In the genomic region with DNA sequence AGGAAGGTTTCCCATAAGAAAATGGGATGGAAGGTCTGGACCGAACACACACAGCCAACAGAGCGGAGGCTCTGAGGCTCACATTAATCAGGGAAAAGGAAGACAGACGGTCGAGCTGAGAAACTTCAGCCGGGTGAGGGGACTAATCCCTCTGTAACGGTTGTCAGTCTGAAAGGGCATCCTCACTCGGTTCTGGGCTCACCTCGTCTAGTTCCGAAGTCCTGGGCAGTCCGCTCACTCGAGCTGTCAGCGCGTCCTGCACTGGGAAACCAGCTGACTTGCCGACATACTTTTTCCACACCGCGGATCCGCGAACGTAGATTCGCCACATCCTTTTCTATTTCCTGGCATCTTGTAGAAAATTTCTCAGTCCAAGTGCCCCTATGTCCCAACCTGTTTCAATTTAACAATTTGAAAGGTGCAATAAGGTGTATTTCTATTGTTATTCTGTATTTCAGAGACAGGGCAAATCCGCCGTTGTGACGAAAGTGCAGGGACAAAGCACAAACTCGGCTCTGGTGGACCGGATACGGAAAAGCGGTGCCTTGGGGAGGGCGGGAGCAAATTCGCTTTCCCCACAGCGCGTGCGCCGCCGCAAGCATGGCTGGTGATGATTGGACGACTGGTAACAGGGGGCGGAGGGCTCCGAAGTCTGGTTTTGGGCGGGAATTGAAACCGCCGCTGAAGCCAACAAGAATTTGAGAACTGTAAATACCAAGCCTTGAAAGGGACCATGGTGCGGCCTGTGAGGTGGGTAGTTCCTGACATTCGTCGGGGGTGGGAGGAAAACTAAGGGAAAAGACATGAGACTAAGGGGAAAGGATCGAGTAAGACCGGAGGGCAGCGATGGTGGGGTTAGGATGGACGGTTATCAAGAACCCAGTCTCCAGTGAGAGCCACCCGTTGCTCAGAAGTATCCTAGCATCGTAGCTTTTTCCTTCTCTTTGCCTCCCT, we compare ENCODE assay signal across 8 cellular contexts. TPM values are rescaled to one million over a fixed set of nuclear protein-coding genes. Genes with fewer than 3 reads are reported as not detected.
A peak's percentile ranks its signal among the peaks of the same experiment; 100 is the strongest.
DNase-seq lines count a peak whose midpoint lies in the region; ATAC-seq and TF ChIP-seq lines count a peak whose summit lies in the region.

A gene with protein sequence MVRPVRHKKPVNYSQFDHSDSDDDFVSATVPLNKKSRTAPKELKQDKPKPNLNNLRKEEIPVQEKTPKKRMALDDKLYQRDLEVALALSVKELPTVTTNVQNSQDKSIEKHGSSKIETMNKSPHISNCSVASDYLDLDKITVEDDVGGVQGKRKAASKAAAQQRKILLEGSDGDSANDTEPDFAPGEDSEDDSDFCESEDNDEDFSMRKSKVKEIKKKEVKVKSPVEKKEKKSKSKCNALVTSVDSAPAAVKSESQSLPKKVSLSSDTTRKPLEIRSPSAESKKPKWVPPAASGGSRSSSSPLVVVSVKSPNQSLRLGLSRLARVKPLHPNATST (plus strand): TSS at position 684 of the 954 bp plus-strand sequence. CDS start 50 bp downstream, at position 734.

- TF ChIP-seq EP300 in SK-N-SH (IDR thresholded peaks at IDR 0.05; ENCODE audit: borderline replicate concordance in 1 of 2, low read depth in 1 of 2, low read length in 1 of 2) = peak; percentile 81 to 94
- TF ChIP-seq EP300 in suprapubic skin (IDR thresholded peaks at IDR 0.05) = no peak

- H3K9me2 ChIP-seq in SK-N-SH = no peaks in the 10 kb centered on the region

- TF ChIP-seq POLR2A in suprapubic skin (IDR thresholded peaks at IDR 0.05) = no peak

- H3K36me3 ChIP-seq in SK-N-SH (replicated peaks in 1 of 2; ENCODE audit: control insufficient read depth in 1 of 2, insufficient read depth in 2 of 2, low read length in 1 of 2) (peaks cover 23 to 26% of the 10 kb centered on the region in 2 experiments), suprapubic skin (peaks cover 10% of the 10 kb centered on the region)

- H3K9ac ChIP-seq in SK-N-SH = peak within 1 kb of the TSS; percentile 93

- H3K27me3 ChIP-seq in SK-N-SH (ENCODE audit: insufficient read depth) (no peaks in the 10 kb centered on the region), suprapubic skin (no peaks in the 10 kb centered on the region)

- H3K9me3 ChIP-seq in SK-N-SH = no peaks in the 10 kb centered on the region
- no peaks in the 10 kb centered on the region for H3K9me3 ChIP-seq in suprapubic skin

- peak; percentile 90 for ATAC-seq in HG02571 (IDR thresholded peaks at IDR 0.05; ENCODE audit: unreplicated experiment)

- CTCF ChIA-PET in SK-N-SH (lab: Yijun Ruan, JAX) = interaction anchor here (0.8 to 1.1 kb wide), 3 partner anchors 11 to 155 kb away, joined by 3 read pairs; no protein-coding TSS in a partner anchor

- H3K4me3 ChIP-seq in SK-N-SH (ENCODE audit: low read depth in 2 of 2, low read length in 1 of 2) (peak within 1 kb of the TSS; percentile 92 to 99), suprapubic skin (peak within 1 kb of the TSS; percentile 87)

- no peaks in the 10 kb centered on the region for H4K20me1 ChIP-seq in SK-N-SH (ENCODE audit: insufficient read depth)

- H3K4me1 ChIP-seq in SK-N-SH (ENCODE audit: control insufficient read depth in 1 of 2, insufficient read depth in 2 of 2, low read depth in 1 of 2, low read length in 1 of 2) = peaks cover 6 to 17% of the 10 kb centered on the region in 2 experiments
- peaks cover 22% of the 10 kb centered on the region for H3K4me1 ChIP-seq in suprapubic skin

- WGBS in SK-N-SH (ENCODE audit: low lambda C conversion rate) = 1% methylated on average over 49 of the region's 49 CpGs
- WGBS in suprapubic skin = under 1% methylated on average over 49 of the region's 49 CpGs

- H3K27ac ChIP-seq in SK-N-SH (ENCODE audit: low read depth in 2 of 2, low read length in 1 of 2) (peak within 1 kb of the TSS; percentile 88 to 92), suprapubic skin (peak within 1 kb of the TSS; percentile 92)

- no peak for TF ChIP-seq RAD21 in SK-N-SH (IDR thresholded peaks at IDR 0.05; ENCODE audit: low read length)

- peak within 1 kb of the TSS; percentile 90 for H3K4me2 ChIP-seq in SK-N-SH

- H3F3A ChIP-seq in SK-N-SH (replicated peaks; ENCODE audit: insufficient read depth) = peaks cover 3% of the 10 kb centered on the region

- POLR2A ChIA-PET in SK-N-SH (lab: Yijun Ruan, JAX) = interaction anchor here (0.7 kb wide), 1 partner anchor 110 kb away, joined by 3 read pairs; a partner anchor contains a TSS

- TF ChIP-seq CTCF in SK-N-SH (IDR thresholded peaks at IDR 0.05) (no peak), suprapubic skin (IDR thresholded peaks at IDR 0.05) (no peak)

- H2AFZ ChIP-seq in SK-N-SH (ENCODE audit: low read depth) = peak within 1 kb of the TSS; percentile 94

- peak; percentile 84 for DNase-seq in GM04503 (ENCODE audit: low read depth)
- peak; percentile 93 for DNase-seq in NCI-H1048 (lab: John Stamatoyannopoulos, UW)
- DNase-seq in SK-N-SH = peak; percentile 91
- peak; percentile 93 for DNase-seq in activated naive CD4-positive, alpha-beta T cell treated with anti-CD3 and anti-CD28 coated beads, Interleukin-2, amount 50 U/mL, for 16 hours
- DNase-seq in germinal center (ENCODE audit: low spot score) = peak; percentile 94
- DNase-seq in non-pigmented ciliary epithelial cell (ENCODE audit: low read depth) = peak; percentile 92
- DNase-seq in suprapubic skin (ENCODE audit: low spot score in 2 of 2) = peak; percentile 96 to 97

- peaks cover 79% of the 10 kb centered on the region for H3K79me2 ChIP-seq in SK-N-SH (ENCODE audit: insufficient read depth)

TF ChIP-seq in SK-N-SH, 30 proteins besides CTCF, POLR2A, EP300 and RAD21 (continues in another document):
- TF ChIP-seq NRF1 (IDR thresholded peaks at IDR 0.05; ENCODE audit: low read depth, low read length) = peak; percentile 87
- peak; percentile 98 for TF ChIP-seq SIN3A (IDR thresholded peaks at IDR 0.05; ENCODE audit: borderline replicate concordance, low read depth, low read length)
- TF ChIP-seq, protein P1, sequence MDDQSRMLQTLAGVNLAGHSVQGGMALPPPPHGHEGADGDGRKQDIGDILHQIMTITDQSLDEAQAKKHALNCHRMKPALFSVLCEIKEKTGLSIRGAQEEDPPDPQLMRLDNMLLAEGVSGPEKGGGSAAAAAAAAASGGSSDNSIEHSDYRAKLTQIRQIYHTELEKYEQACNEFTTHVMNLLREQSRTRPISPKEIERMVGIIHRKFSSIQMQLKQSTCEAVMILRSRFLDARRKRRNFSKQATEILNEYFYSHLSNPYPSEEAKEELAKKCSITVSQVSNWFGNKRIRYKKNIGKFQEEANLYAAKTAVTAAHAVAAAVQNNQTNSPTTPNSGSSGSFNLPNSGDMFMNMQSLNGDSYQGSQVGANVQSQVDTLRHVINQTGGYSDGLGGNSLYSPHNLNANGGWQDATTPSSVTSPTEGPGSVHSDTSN (IDR thresholded peaks at IDR 0.05) = peak; percentile 52
- peak; percentile 45 for TF ChIP-seq CHD2 (IDR thresholded peaks at IDR 0.05; ENCODE audit: low read length, partially characterized antibody)
- TF ChIP-seq, protein P2, sequence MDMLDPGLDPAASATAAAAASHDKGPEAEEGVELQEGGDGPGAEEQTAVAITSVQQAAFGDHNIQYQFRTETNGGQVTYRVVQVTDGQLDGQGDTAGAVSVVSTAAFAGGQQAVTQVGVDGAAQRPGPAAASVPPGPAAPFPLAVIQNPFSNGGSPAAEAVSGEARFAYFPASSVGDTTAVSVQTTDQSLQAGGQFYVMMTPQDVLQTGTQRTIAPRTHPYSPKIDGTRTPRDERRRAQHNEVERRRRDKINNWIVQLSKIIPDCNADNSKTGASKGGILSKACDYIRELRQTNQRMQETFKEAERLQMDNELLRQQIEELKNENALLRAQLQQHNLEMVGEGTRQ (IDR thresholded peaks at IDR 0.05; ENCODE audit: borderline replicate concordance, low read depth, low read length) = peak; percentile 46
- TF ChIP-seq MXI1 (IDR thresholded peaks at IDR 0.05; ENCODE audit: low read depth, low read length) = peak; percentile 81
- TF ChIP-seq, protein P3, sequence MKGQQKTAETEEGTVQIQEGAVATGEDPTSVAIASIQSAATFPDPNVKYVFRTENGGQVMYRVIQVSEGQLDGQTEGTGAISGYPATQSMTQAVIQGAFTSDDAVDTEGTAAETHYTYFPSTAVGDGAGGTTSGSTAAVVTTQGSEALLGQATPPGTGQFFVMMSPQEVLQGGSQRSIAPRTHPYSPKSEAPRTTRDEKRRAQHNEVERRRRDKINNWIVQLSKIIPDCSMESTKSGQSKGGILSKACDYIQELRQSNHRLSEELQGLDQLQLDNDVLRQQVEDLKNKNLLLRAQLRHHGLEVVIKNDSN (IDR thresholded peaks at IDR 0.05; ENCODE audit: borderline replicate concordance, low read depth) = peak; percentile 88
- no peak for TF ChIP-seq JUND (IDR thresholded peaks at IDR 0.05)
- 0 out of 2 replicates have a peak, but pooled peaks have one; percentile 29 for TF ChIP-seq TCF12 (IDR thresholded peaks at IDR 0.05)
- 0 out of 2 replicates have a peak, but pooled peaks have one; percentile 24 for TF ChIP-seq POLR2AphosphoS5 (IDR thresholded peaks at IDR 0.05; ENCODE audit: low read depth, low read length)
- TF ChIP-seq TAF1 (IDR thresholded peaks at IDR 0.05; ENCODE audit: borderline replicate concordance, low read depth, low read length) = peak; percentile 61
- TF ChIP-seq, protein P4, sequence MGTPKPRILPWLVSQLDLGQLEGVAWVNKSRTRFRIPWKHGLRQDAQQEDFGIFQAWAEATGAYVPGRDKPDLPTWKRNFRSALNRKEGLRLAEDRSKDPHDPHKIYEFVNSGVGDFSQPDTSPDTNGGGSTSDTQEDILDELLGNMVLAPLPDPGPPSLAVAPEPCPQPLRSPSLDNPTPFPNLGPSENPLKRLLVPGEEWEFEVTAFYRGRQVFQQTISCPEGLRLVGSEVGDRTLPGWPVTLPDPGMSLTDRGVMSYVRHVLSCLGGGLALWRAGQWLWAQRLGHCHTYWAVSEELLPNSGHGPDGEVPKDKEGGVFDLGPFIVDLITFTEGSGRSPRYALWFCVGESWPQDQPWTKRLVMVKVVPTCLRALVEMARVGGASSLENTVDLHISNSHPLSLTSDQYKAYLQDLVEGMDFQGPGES (IDR thresholded peaks at IDR 0.05; ENCODE audit: low read depth, low read length) = no peak
- peak; percentile 97 for TF ChIP-seq GABPA (IDR thresholded peaks at IDR 0.05; ENCODE audit: low read depth)
- TF ChIP-seq RXRA (IDR thresholded peaks at IDR 0.05; ENCODE audit: borderline replicate concordance, low read depth) = no peak
- TF ChIP-seq ELF1 (IDR thresholded peaks at IDR 0.05) = peak; percentile 79

RNA-seq across cellular contexts. Expression of the gene that starts here (rescaled TPM):
- polyA plus RNA-seq in SK-N-SH (2012; rRNA removed) = 6.0 and 7.1 TPM in 2 replicates
- 9.5 and 13.1 TPM in 2 replicates for polyA plus RNA-seq in SK-N-SH (2012; cell fraction: cytosol; rRNA removed)
- polyA plus RNA-seq in SK-N-SH (2012; cell fraction: nucleus; rRNA removed) = 3.2 and 9.9 TPM in 2 replicates
- 1 to 10 TPM; 1.6 to 6.6 (median 3.2) TPM for total RNA-seq in suprapubic skin

Comparison
In these comparisons a context has a peak if more than half of its experiments do, and no peak if none do; other contexts are left out.
1. Peak in every context shown above with its lines: DNase-seq, ATAC-seq, H3K4me3 ChIP-seq and H3K27ac ChIP-seq.